1 cellular context compared by ENCODE assay signal in genomic region chr20:57390604-57391438, GRCh38.
TF ChIP-seq lines count a peak whose summit lies in the region.

RBM38 (plus strand) TSS chr20:57391396; CDS start chr20:57391582, 186 bp downstream.

TF ChIP-seq in HEK293, 187 proteins besides CTCF, POLR2A, EP300 and RAD21 (continued from another document and continues in another):
- no peak for TF ChIP-seq ZSCAN18 (tag by site-specific recombination; IDR thresholded peaks at IDR 0.05)
- TF ChIP-seq, protein P1, sequence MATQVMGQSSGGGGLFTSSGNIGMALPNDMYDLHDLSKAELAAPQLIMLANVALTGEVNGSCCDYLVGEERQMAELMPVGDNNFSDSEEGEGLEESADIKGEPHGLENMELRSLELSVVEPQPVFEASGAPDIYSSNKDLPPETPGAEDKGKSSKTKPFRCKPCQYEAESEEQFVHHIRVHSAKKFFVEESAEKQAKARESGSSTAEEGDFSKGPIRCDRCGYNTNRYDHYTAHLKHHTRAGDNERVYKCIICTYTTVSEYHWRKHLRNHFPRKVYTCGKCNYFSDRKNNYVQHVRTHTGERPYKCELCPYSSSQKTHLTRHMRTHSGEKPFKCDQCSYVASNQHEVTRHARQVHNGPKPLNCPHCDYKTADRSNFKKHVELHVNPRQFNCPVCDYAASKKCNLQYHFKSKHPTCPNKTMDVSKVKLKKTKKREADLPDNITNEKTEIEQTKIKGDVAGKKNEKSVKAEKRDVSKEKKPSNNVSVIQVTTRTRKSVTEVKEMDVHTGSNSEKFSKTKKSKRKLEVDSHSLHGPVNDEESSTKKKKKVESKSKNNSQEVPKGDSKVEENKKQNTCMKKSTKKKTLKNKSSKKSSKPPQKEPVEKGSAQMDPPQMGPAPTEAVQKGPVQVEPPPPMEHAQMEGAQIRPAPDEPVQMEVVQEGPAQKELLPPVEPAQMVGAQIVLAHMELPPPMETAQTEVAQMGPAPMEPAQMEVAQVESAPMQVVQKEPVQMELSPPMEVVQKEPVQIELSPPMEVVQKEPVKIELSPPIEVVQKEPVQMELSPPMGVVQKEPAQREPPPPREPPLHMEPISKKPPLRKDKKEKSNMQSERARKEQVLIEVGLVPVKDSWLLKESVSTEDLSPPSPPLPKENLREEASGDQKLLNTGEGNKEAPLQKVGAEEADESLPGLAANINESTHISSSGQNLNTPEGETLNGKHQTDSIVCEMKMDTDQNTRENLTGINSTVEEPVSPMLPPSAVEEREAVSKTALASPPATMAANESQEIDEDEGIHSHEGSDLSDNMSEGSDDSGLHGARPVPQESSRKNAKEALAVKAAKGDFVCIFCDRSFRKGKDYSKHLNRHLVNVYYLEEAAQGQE (tag by site-specific recombination; IDR thresholded peaks at IDR 0.05), result no peak
- TF ChIP-seq ZNF707 (tag by site-specific recombination; IDR thresholded peaks at IDR 0.05), result no peak
- no peak; the same call in 1 of the 2 replicates for TF ChIP-seq ZNF341 (tag by site-specific recombination; IDR thresholded peaks at IDR 0.05; ENCODE audit: low read depth)
- TF ChIP-seq ZNF585B (tag by site-specific recombination; IDR thresholded peaks at IDR 0.05), result no peak
- TF ChIP-seq ZNF184 (tag by site-specific recombination; IDR thresholded peaks at IDR 0.05), result no peak
- TF ChIP-seq ZBTB26 (tag by site-specific recombination; optimal IDR thresholded peaks at IDR 0.05), result peak; percentile 63
- TF ChIP-seq ZNF596 (tag by site-specific recombination; IDR thresholded peaks at IDR 0.05), result no peak
- TF ChIP-seq BCL11A (tag by site-specific recombination; IDR thresholded peaks at IDR 0.05; ENCODE audit: low read depth), result no peak
- TF ChIP-seq ZSCAN5A (tag by site-specific recombination; IDR thresholded peaks at IDR 0.05), result no peak
- TF ChIP-seq, protein P2, sequence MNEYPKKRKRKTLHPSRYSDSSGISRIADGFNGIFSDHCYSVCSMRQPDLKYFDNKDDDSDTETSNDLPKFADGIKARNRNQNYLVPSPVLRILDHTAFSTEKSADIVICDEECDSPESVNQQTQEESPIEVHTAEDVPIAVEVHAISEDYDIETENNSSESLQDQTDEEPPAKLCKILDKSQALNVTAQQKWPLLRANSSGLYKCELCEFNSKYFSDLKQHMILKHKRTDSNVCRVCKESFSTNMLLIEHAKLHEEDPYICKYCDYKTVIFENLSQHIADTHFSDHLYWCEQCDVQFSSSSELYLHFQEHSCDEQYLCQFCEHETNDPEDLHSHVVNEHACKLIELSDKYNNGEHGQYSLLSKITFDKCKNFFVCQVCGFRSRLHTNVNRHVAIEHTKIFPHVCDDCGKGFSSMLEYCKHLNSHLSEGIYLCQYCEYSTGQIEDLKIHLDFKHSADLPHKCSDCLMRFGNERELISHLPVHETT (tag by site-specific recombination; IDR thresholded peaks at IDR 0.05), result no peak
- TF ChIP-seq SP3 (tag by site-specific recombination; IDR thresholded peaks at IDR 0.05), result peak; percentile 42
- TF ChIP-seq ZNF747 (tag by site-specific recombination; IDR thresholded peaks at IDR 0.05), result no peak
- TF ChIP-seq HOXC10 (CRISPR knock-in tag; IDR thresholded peaks at IDR 0.05), result no peak
- TF ChIP-seq ZNF610 (tag by site-specific recombination; IDR thresholded peaks at IDR 0.05; ENCODE audit: borderline replicate concordance), result 0 out of 2 replicates have a peak, but pooled peaks have one; percentile 41
- no peak for TF ChIP-seq ZNF23 (tag by site-specific recombination; IDR thresholded peaks at IDR 0.05; ENCODE audit: borderline replicate concordance)
- TF ChIP-seq ZNF26 (tag by site-specific recombination; IDR thresholded peaks at IDR 0.05), result no peak
- no peak for TF ChIP-seq ZNF701 (tag by site-specific recombination; IDR thresholded peaks at IDR 0.05)
- no peak for TF ChIP-seq ZNF449 (tag by site-specific recombination; IDR thresholded peaks at IDR 0.05)
- no peak for TF ChIP-seq ZNF76 (tag by site-specific recombination; IDR thresholded peaks at IDR 0.05; ENCODE audit: borderline replicate concordance, low read depth)
- no peak for TF ChIP-seq ZNF548 (tag by site-specific recombination; IDR thresholded peaks at IDR 0.05)
- TF ChIP-seq ZNF561 (tag by site-specific recombination; IDR thresholded peaks at IDR 0.05; ENCODE audit: borderline replicate concordance), result peak; percentile 71; the same call in 1 of the 2 replicates
- TF ChIP-seq, protein P3, sequence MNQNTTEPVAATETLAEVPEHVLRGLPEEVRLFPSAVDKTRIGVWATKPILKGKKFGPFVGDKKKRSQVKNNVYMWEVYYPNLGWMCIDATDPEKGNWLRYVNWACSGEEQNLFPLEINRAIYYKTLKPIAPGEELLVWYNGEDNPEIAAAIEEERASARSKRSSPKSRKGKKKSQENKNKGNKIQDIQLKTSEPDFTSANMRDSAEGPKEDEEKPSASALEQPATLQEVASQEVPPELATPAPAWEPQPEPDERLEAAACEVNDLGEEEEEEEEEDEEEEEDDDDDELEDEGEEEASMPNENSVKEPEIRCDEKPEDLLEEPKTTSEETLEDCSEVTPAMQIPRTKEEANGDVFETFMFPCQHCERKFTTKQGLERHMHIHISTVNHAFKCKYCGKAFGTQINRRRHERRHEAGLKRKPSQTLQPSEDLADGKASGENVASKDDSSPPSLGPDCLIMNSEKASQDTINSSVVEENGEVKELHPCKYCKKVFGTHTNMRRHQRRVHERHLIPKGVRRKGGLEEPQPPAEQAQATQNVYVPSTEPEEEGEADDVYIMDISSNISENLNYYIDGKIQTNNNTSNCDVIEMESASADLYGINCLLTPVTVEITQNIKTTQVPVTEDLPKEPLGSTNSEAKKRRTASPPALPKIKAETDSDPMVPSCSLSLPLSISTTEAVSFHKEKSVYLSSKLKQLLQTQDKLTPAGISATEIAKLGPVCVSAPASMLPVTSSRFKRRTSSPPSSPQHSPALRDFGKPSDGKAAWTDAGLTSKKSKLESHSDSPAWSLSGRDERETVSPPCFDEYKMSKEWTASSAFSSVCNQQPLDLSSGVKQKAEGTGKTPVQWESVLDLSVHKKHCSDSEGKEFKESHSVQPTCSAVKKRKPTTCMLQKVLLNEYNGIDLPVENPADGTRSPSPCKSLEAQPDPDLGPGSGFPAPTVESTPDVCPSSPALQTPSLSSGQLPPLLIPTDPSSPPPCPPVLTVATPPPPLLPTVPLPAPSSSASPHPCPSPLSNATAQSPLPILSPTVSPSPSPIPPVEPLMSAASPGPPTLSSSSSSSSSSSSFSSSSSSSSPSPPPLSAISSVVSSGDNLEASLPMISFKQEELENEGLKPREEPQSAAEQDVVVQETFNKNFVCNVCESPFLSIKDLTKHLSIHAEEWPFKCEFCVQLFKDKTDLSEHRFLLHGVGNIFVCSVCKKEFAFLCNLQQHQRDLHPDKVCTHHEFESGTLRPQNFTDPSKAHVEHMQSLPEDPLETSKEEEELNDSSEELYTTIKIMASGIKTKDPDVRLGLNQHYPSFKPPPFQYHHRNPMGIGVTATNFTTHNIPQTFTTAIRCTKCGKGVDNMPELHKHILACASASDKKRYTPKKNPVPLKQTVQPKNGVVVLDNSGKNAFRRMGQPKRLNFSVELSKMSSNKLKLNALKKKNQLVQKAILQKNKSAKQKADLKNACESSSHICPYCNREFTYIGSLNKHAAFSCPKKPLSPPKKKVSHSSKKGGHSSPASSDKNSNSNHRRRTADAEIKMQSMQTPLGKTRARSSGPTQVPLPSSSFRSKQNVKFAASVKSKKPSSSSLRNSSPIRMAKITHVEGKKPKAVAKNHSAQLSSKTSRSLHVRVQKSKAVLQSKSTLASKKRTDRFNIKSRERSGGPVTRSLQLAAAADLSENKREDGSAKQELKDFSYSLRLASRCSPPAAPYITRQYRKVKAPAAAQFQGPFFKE (tag by site-specific recombination; IDR thresholded peaks at IDR 0.05; ENCODE audit: borderline replicate concordance), result no peak
- TF ChIP-seq ZNF24 (tag by site-specific recombination; IDR thresholded peaks at IDR 0.05), result no peak
- no peak for TF ChIP-seq REPIN1 (tag by site-specific recombination; IDR thresholded peaks at IDR 0.05; ENCODE audit: low read depth)
- TF ChIP-seq IKZF3 (tag by site-specific recombination; IDR thresholded peaks at IDR 0.05), result no peak
- no peak for TF ChIP-seq GLIS2 (tag by site-specific recombination; IDR thresholded peaks at IDR 0.05)
- no peak for TF ChIP-seq TRIM28 (IDR thresholded peaks at IDR 0.05; ENCODE audit: borderline replicate concordance, low read length)
- TF ChIP-seq ZNF133 (tag by site-specific recombination; IDR thresholded peaks at IDR 0.05), result no peak
- no peak for TF ChIP-seq ZIC2 (tag by site-specific recombination; IDR thresholded peaks at IDR 0.05)
- TF ChIP-seq PRDM1 (tag by site-specific recombination; IDR thresholded peaks at IDR 0.05), result no peak
- no peak for TF ChIP-seq ZNF768 (tag by site-specific recombination; IDR thresholded peaks at IDR 0.05)
- no peak for TF ChIP-seq ZNF530 (tag by site-specific recombination; IDR thresholded peaks at IDR 0.05; ENCODE audit: low read depth)
- TF ChIP-seq, protein P4, sequence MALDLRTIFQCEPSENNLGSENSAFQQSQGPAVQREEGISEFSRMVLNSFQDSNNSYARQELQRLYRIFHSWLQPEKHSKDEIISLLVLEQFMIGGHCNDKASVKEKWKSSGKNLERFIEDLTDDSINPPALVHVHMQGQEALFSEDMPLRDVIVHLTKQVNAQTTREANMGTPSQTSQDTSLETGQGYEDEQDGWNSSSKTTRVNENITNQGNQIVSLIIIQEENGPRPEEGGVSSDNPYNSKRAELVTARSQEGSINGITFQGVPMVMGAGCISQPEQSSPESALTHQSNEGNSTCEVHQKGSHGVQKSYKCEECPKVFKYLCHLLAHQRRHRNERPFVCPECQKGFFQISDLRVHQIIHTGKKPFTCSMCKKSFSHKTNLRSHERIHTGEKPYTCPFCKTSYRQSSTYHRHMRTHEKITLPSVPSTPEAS (tag by site-specific recombination; IDR thresholded peaks at IDR 0.05), result no peak
- TF ChIP-seq MEIS1 (CRISPR knock-in tag; IDR thresholded peaks at IDR 0.05; ENCODE audit: borderline replicate concordance), result no peak
- TF ChIP-seq, protein P5, sequence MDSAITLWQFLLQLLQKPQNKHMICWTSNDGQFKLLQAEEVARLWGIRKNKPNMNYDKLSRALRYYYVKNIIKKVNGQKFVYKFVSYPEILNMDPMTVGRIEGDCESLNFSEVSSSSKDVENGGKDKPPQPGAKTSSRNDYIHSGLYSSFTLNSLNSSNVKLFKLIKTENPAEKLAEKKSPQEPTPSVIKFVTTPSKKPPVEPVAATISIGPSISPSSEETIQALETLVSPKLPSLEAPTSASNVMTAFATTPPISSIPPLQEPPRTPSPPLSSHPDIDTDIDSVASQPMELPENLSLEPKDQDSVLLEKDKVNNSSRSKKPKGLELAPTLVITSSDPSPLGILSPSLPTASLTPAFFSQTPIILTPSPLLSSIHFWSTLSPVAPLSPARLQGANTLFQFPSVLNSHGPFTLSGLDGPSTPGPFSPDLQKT (IDR thresholded peaks at IDR 0.05; ENCODE audit: borderline replicate concordance, low read depth, low read length), result no peak
